9 cellular contexts compared by ENCODE assay signal in the genomic region with DNA sequence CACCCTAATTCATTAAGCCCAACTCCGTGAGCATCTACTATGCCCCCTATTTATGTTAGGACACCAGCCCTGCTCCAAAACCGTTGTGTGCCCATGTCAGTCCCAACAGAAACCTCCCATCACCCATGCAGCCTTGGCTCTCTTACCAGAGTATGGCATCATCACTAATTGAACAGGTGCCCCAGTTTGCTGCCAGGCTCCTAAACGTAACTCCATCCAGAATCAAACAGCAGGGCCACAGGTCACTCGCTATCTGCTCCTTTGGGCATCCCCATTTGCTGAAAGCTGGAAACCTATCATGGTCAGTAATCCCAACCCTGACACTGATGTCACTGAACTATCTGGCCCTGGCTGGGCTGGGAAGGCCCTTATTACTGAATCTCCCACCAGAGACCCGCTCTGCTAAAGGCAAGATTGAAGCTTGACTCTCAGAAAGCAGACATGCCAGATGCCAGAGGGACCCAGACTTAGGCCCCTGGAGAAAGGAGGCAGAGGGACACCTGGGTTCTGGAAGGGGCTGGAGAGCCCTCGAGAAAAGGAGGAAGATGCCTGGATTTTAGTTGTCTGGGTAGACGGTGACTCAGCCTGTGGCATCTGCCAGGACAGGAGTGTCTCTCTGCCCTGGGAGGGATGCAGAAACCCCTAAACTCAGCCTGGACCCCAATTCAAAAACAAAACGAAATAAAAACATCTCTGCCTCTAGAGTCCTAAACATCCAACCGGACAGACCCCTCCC. TPM values are rescaled to one million over a fixed set of nuclear protein-coding genes. Genes with fewer than 3 reads are reported as not detected.
DNase-seq lines count a peak whose midpoint lies in the region; ATAC-seq, FAIRE-seq and TF ChIP-seq lines count a peak whose summit lies in the region.
"Had no signal": no experiment of that assay in that cellular context is flagged by ENCODE, and none has a peak within 500 bp of the region (broad histone marks: within the 10 kb centered on the region; RNA-seq: fewer than 3 reads in every experiment).

No MANE protein-coding gene starts in this region.

- H3K9me2 ChIP-seq in MM.1S (replicated peaks; ENCODE audit: insufficient read depth, low read length): no peaks in the 10 kb centered on the region

- 77% methylated on average over 9 of the region's 9 CpGs; no CpG with 5 or more reads in 1 of the 2 experiments for WGBS in H1 (ENCODE audit: extremely low coverage in 1 of 2, insufficient coverage in 1 of 2, insufficient read length in 1 of 2, insufficient replicate concordance in 2 of 2, low coverage in 1 of 2, low lambda C conversion rate in 2 of 2, missing lambda C conversion rate in 1 of 2), 2 experiments
- 63 to 66% methylated on average over 9 of the region's 9 CpGs for WGBS in body of pancreas, 2 donors

- H2BK5ac ChIP-seq in H1 (ENCODE audit: low read depth, low read length): no peak overlapping the region

- 0 out of 2 replicates have a peak overlapping the region, but pooled peaks have one; percentile 4 for H2BK12ac ChIP-seq in H1 (ENCODE audit: low read depth, low read length)

- H2AFZ ChIP-seq in MM.1S (ENCODE audit: low read length) (peak overlapping the region; percentile 82), H1 (ENCODE audit: low read length) (peak overlapping the region; percentile 28; the same call in 1 of the 2 replicates)

- no peak for TF ChIP-seq RAD21 in H1 (IDR thresholded peaks at IDR 0.05 in 1 of 2, conservative IDR thresholded peaks at IDR 0.05 in 1 of 2; ENCODE audit: low read depth in 2 of 2, low read length in 2 of 2)

- no peak overlapping the region for H4K91ac ChIP-seq in H1 (replicated peaks; ENCODE audit: insufficient read length, low read length)

- H4K8ac ChIP-seq in H1 (ENCODE audit: extremely low read depth, insufficient read depth, low read length): peak overlapping the region; percentile 86; the same call in 1 of the 2 replicates

- H3K9me3 Mint-ChIP-seq in natural killer cell treated with Interleukin-12 subunit alpha and Interleukin-12 subunit beta and Interleukin-15 and Interleukin-18, amount 100 ng/mL, for 72 hours: peaks cover 6% of the 10 kb centered on the region

- H3K9ac ChIP-seq in MM.1S (ENCODE audit: low read length): peak overlapping the region; percentile 50; the same call in 1 of the 2 replicates
- no peak overlapping the region for H3K9ac ChIP-seq in H1 (replicated peaks in 1 of 4; ENCODE audit: extremely low read depth in 1 of 4, low read depth in 3 of 4, low read length in 3 of 4)

- H3K4me1 Mint-ChIP-seq in natural killer cell treated with Interleukin-12 subunit alpha and Interleukin-12 subunit beta and Interleukin-15 and Interleukin-18, amount 100 ng/mL, for 72 hours (ENCODE audit: low read depth in 2 of 2): peaks cover 16 to 18% of the 10 kb centered on the region in 2 donors

- no peaks in the 10 kb centered on the region for H3K36me3 Mint-ChIP-seq in natural killer cell treated with Interleukin-12 subunit alpha and Interleukin-12 subunit beta and Interleukin-15 and Interleukin-18, amount 100 ng/mL, for 72 hours

- no peak overlapping the region for H3K56ac ChIP-seq in H1 (replicated peaks; ENCODE audit: insufficient read length, low read depth, low read length)

- no peak for TF ChIP-seq EP300 in H1 (IDR thresholded peaks at IDR 0.05; ENCODE audit: borderline replicate concordance in 1 of 2, low read depth in 2 of 2, low read length in 2 of 2)

- peak overlapping the region; percentile 66 for H3K4me3 Mint-ChIP-seq in natural killer cell treated with Interleukin-12 subunit alpha and Interleukin-12 subunit beta and Interleukin-15 and Interleukin-18, amount 100 ng/mL, for 72 hours

- no peak for FAIRE-seq in H1 (lab: Jason Lieb, UNC)
- FAIRE-seq: TTC549 had no signal

- H3K36me3 ChIP-seq in BE2C (no peaks in the 10 kb centered on the region), MM.1S (replicated peaks; ENCODE audit: insufficient read depth, low read length) (no peaks in the 10 kb centered on the region), H1 (ENCODE audit: control insufficient read depth in 2 of 4, insufficient read depth in 4 of 4, low read length in 3 of 4) (no peaks in the 10 kb centered on the region), body of pancreas (replicated peaks in 1 of 2; ENCODE audit: insufficient read depth in 1 of 2, low read depth in 2 of 2) (no peaks in the 10 kb centered on the region)

- no peak overlapping the region; the same call in 1 of the 2 replicates for H3K18ac ChIP-seq in H1 (ENCODE audit: extremely low read depth, low read length)

- H3F3A ChIP-seq in MM.1S (ENCODE audit: insufficient read depth, low read length): no peaks in the 10 kb centered on the region

- peaks cover 58 to 75% of the 10 kb centered on the region in 2 donors for H3K27me3 Mint-ChIP-seq in natural killer cell treated with Interleukin-12 subunit alpha and Interleukin-12 subunit beta and Interleukin-15 and Interleukin-18, amount 100 ng/mL, for 72 hours

- DNase-seq in BE2C: no peak
- no peak for DNase-seq in MM.1S
- DNase-seq in H1 (ENCODE audit: low read depth in 1 of 2, low spot score in 2 of 2): no peak
- DNase-seq in natural killer cell treated with Interleukin-12 subunit alpha and Interleukin-12 subunit beta and Interleukin-15 and Interleukin-18, amount 100 ng/mL, for 72 hours (ENCODE audit: low spot score): no peak
- no peak for DNase-seq in RKO (ENCODE audit: low spot score)
- no peak for DNase-seq in body of pancreas
- DNase-seq in putamen (ENCODE audit: low spot score): no peak
- DNase-seq in NCI-H1105 (lab: John Stamatoyannopoulos, UW): no peak

- H3K79me1 ChIP-seq in H1 (ENCODE audit: low read depth, low read length): no peaks in the 10 kb centered on the region

- H3K79me2 ChIP-seq in MM.1S (ENCODE audit: low read length): no peaks in the 10 kb centered on the region
- no peaks in the 10 kb centered on the region for H3K79me2 ChIP-seq in H1 (ENCODE audit: control insufficient read depth in 1 of 2, insufficient read depth in 2 of 2, low read length in 2 of 2)

- H3K4me3 ChIP-seq in BE2C (ENCODE audit: low read depth, low read length) (peak overlapping the region; percentile 48), MM.1S (ENCODE audit: low read length) (peak overlapping the region; percentile 60), H1 (ENCODE audit: extremely low read depth in 1 of 4, insufficient read depth in 2 of 4, low read depth in 3 of 4, low read length in 4 of 4) (peak overlapping the region; percentile 47 to 64 (median 54)), body of pancreas (no peak overlapping the region)

- no peak for ATAC-seq in natural killer cell treated with Interleukin-12 subunit alpha and Interleukin-12 subunit beta and Interleukin-15 and Interleukin-18, amount 100 ng/mL, for 72 hours
- no peak for ATAC-seq in body of pancreas

- 0 out of 2 replicates have a peak overlapping the region, but pooled peaks have one; percentile 34 for H2BK20ac ChIP-seq in H1 (ENCODE audit: low read length)

- H2BK15ac ChIP-seq in H1 (ENCODE audit: low read length): peak overlapping the region; percentile 81; the same call in 1 of the 2 replicates

- H4K5ac ChIP-seq in H1 (ENCODE audit: insufficient read length, low read depth, low read length): no peak overlapping the region

- H3K23me2 ChIP-seq in H1 (ENCODE audit: low read depth, low read length): peaks cover 6% of the 10 kb centered on the region; the same call in 1 of the 2 replicates

- H3K23ac ChIP-seq in H1 (ENCODE audit: insufficient read length): no peak overlapping the region

- H3K4ac ChIP-seq in H1 (replicated peaks; ENCODE audit: insufficient read length, low read depth, low read length): no peak overlapping the region

- H3K4me1 ChIP-seq in BE2C: no peaks in the 10 kb centered on the region
- H3K4me1 ChIP-seq in MM.1S (ENCODE audit: low read length): no peaks in the 10 kb centered on the region; the same call in 1 of the 2 replicates
- H3K4me1 ChIP-seq in H1 (replicated peaks in 1 of 4; ENCODE audit: control insufficient read depth in 3 of 4, insufficient read depth in 4 of 4, low read length in 3 of 4): peaks cover 3 to 4% (median 4%) of the 10 kb centered on the region in 4 experiments; a peak in 4 of 7 replicates
- H3K4me1 ChIP-seq in body of pancreas: peaks cover 11% of the 10 kb centered on the region

- no peak for TF ChIP-seq POLR2A in H1 (IDR thresholded peaks at IDR 0.05; ENCODE audit: control extremely low read depth in 1 of 2, low read depth in 2 of 2, low read length in 2 of 2)
- no peak for TF ChIP-seq POLR2A in body of pancreas (IDR thresholded peaks at IDR 0.05)

- H2BK120ac ChIP-seq in H1 (replicated peaks; ENCODE audit: low read depth, low read length): no peak overlapping the region

- TF ChIP-seq CTCF in BE2C (IDR thresholded peaks at IDR 0.05; ENCODE audit: low read depth, low read length) (no peak), MM.1S (IDR thresholded peaks at IDR 0.05; ENCODE audit: low read length) (no peak), H1 (IDR thresholded peaks at IDR 0.05; ENCODE audit: control extremely low read depth in 1 of 3, insufficient read depth in 1 of 3, low read depth in 1 of 3, low read length in 3 of 3) (no peak), body of pancreas (IDR thresholded peaks at IDR 0.05) (no peak)

- CTCF ChIA-PET in H1 (lab: Charles Lee; ENCODE audit: partially characterized antibody): interaction anchor here (0.8 to 2.6 kb wide), 11 partner anchors 10 to 133 kb away, joined by 3 to 9 read pairs (median 4); partner anchors contain the start of genes MUC21 and VARS2

- H3K27me3 ChIP-seq in BE2C (peaks cover 67% of the 10 kb centered on the region), MM.1S (replicated peaks; ENCODE audit: insufficient read depth, low read length) (peaks cover 65% of the 10 kb centered on the region), H1 (replicated peaks in 1 of 4; ENCODE audit: control insufficient read depth in 3 of 4, extremely low read depth in 1 of 4, insufficient read depth in 3 of 4, low read length in 3 of 4) (peaks cover 0 to 13% (median 10%) of the 10 kb centered on the region in 4 experiments; a peak in 5 of 7 replicates), body of pancreas (no peaks in the 10 kb centered on the region)

- POLR2A ChIA-PET in H1 (lab: Charles Lee; ENCODE audit: partially characterized antibody): interaction anchor here (1.0 to 1.7 kb wide), 6 partner anchors 9 to 229 kb away, joined by 3 to 5 read pairs (median 4); partner anchors contain the start of gene MUCL3

- H4K20me1 ChIP-seq in MM.1S (ENCODE audit: insufficient read depth, low read length) (no peaks in the 10 kb centered on the region), H1 (replicated peaks in 1 of 2; ENCODE audit: control insufficient read depth in 1 of 2, insufficient read depth in 2 of 2, low read length in 2 of 2) (no peaks in the 10 kb centered on the region)

- no peak overlapping the region for H3K14ac ChIP-seq in H1 (ENCODE audit: insufficient read length)

- H3K27ac ChIP-seq in MM.1S (ENCODE audit: low read length): no peak overlapping the region
- H3K27ac ChIP-seq in H1 (ENCODE audit: low read depth, low read length): no peak overlapping the region
- H3K27ac ChIP-seq in body of pancreas: no peak overlapping the region

- no peak overlapping the region for H2AK5ac ChIP-seq in H1 (ENCODE audit: low read depth, low read length)

- H3K4me2 ChIP-seq in MM.1S (ENCODE audit: low read depth, low read length) (peak overlapping the region; percentile 58), H1 (ENCODE audit: insufficient read depth in 1 of 2, low read depth in 2 of 2, low read length in 2 of 2) (peak overlapping the region; percentile 66 to 81)

- intact Hi-C loops in body of pancreas (cut with DNase I): no loop called here

- H3K9me3 ChIP-seq in BE2C (no peaks in the 10 kb centered on the region), MM.1S (replicated peaks; ENCODE audit: insufficient read depth, low read length) (no peaks in the 10 kb centered on the region), H1 (ENCODE audit: insufficient read depth in 2 of 2, low read depth in 1 of 2, low read length in 1 of 2) (no peaks in the 10 kb centered on the region), body of pancreas (no peaks in the 10 kb centered on the region)

- no peak overlapping the region for H3K27ac Mint-ChIP-seq in natural killer cell treated with Interleukin-12 subunit alpha and Interleukin-12 subunit beta and Interleukin-15 and Interleukin-18, amount 100 ng/mL, for 72 hours

RNA-seq across cellular contexts. Expression of gene MUCL3, which starts 14.0 kb away (rescaled TPM):
- polyA plus RNA-seq in BE2C (2012; ENCODE audit: insufficient read depth, insufficient read length, low read depth): not detected
- 0.08 and 0.37 TPM in 2 replicates for total RNA-seq in H1 (2021; fragmentation: NEBNext Ultra II Directional; extraction: Animal tissue kit (Norgen Biotek cat#: 25700))
- 0.15 and 0.22 TPM in 2 replicates for polyA plus RNA-seq in H1 (2011; rRNA removed)
- 0.18 TPM for polyA plus RNA-seq in H1 (2011; cell fraction: cytosol; rRNA removed)
- polyA plus RNA-seq in H1 (2011; cell fraction: nucleus; rRNA removed): 0.41 TPM
- 0.19 to 0.34 TPM (median 0.26 TPM) in 4 replicates for polyA plus RNA-seq in H1 (2012, experiment 1 of 2)
- polyA plus RNA-seq in H1 (2012, experiment 2 of 2): not detected
- 0.59 TPM for polyA plus RNA-seq in H1 (2013, experiment 1 of 2)
- 0.50 TPM for polyA plus RNA-seq in H1 (2013, experiment 2 of 2)
- polyA minus RNA-seq in H1 (2011; rRNA and poly(A)+ RNA removed): 0.10 and 0.13 TPM in 2 replicates
- polyA minus RNA-seq in H1 (2011; cell fraction: cytosol; rRNA and poly(A)+ RNA removed): not detected
- polyA minus RNA-seq in H1 (2011; cell fraction: nucleus; rRNA and poly(A)+ RNA removed): not detected
- not detected for total RNA-seq in natural killer cell treated with Interleukin-12 subunit alpha and Interleukin-12 subunit beta and Interleukin-15 and Interleukin-18, amount 100 ng/mL, for 72 hours
- total RNA-seq in body of pancreas: under 1 TPM; under 0.01 to 0.52 TPM

RNA-seq across cellular contexts. Expression of gene SFTA2, which starts 22.8 kb away (rescaled TPM):
- not detected for polyA plus RNA-seq in BE2C (2012; ENCODE audit: insufficient read depth, insufficient read length, low read depth)
- not detected in 2 replicates for total RNA-seq in H1 (2021; fragmentation: NEBNext Ultra II Directional; extraction: Animal tissue kit (Norgen Biotek cat#: 25700))
- polyA plus RNA-seq in H1 (2011; rRNA removed): not detected in 2 replicates
- polyA plus RNA-seq in H1 (2011; cell fraction: cytosol; rRNA removed): not detected
- polyA plus RNA-seq in H1 (2011; cell fraction: nucleus; rRNA removed): not detected
- not detected in 4 replicates for polyA plus RNA-seq in H1 (2012, experiment 1 of 2)
- polyA plus RNA-seq in H1 (2012, experiment 2 of 2): not detected
- not detected for polyA plus RNA-seq in H1 (2013, experiment 1 of 2)
- not detected for polyA plus RNA-seq in H1 (2013, experiment 2 of 2)
- not detected in 2 replicates for polyA minus RNA-seq in H1 (2011; rRNA and poly(A)+ RNA removed)
- polyA minus RNA-seq in H1 (2011; cell fraction: cytosol; rRNA and poly(A)+ RNA removed): not detected
- not detected for polyA minus RNA-seq in H1 (2011; cell fraction: nucleus; rRNA and poly(A)+ RNA removed)
- total RNA-seq in natural killer cell treated with Interleukin-12 subunit alpha and Interleukin-12 subunit beta and Interleukin-15 and Interleukin-18, amount 100 ng/mL, for 72 hours: not detected
- total RNA-seq in body of pancreas: 1 to 10 TPM in 1 of 2 donors, not detected in 1; 5.2 TPM

RNA-seq across cellular contexts. Expression of gene MUC21, which starts 28.7 kb away (rescaled TPM):
- polyA plus RNA-seq in BE2C (2012; ENCODE audit: insufficient read depth, insufficient read length, low read depth): not detected
- total RNA-seq in H1 (2021; fragmentation: NEBNext Ultra II Directional; extraction: Animal tissue kit (Norgen Biotek cat#: 25700)): not detected in 2 replicates
- not detected in 2 replicates for polyA plus RNA-seq in H1 (2011; rRNA removed)
- polyA plus RNA-seq in H1 (2011; cell fraction: cytosol; rRNA removed): 0.04 TPM
- 0.06 TPM for polyA plus RNA-seq in H1 (2011; cell fraction: nucleus; rRNA removed)
- polyA plus RNA-seq in H1 (2012, experiment 1 of 2): not detected in 4 replicates
- polyA plus RNA-seq in H1 (2012, experiment 2 of 2): not detected
- not detected for polyA plus RNA-seq in H1 (2013, experiment 1 of 2)
- polyA plus RNA-seq in H1 (2013, experiment 2 of 2): not detected
- not detected in 2 replicates for polyA minus RNA-seq in H1 (2011; rRNA and poly(A)+ RNA removed)
- not detected for polyA minus RNA-seq in H1 (2011; cell fraction: cytosol; rRNA and poly(A)+ RNA removed)
- polyA minus RNA-seq in H1 (2011; cell fraction: nucleus; rRNA and poly(A)+ RNA removed): not detected
- total RNA-seq in natural killer cell treated with Interleukin-12 subunit alpha and Interleukin-12 subunit beta and Interleukin-15 and Interleukin-18, amount 100 ng/mL, for 72 hours: not detected
- not detected for total RNA-seq in body of pancreas

RNA-seq across cellular contexts. Expression of gene VARS2, which starts 40.8 kb away (rescaled TPM):
- 54.7 TPM for polyA plus RNA-seq in BE2C (2012; ENCODE audit: insufficient read depth, insufficient read length, low read depth)
- total RNA-seq in H1 (2021; fragmentation: NEBNext Ultra II Directional; extraction: Animal tissue kit (Norgen Biotek cat#: 25700)): 41.2 and 47.7 TPM in 2 replicates
- 26.8 and 34.8 TPM in 2 replicates for polyA plus RNA-seq in H1 (2011; rRNA removed)
- 36.0 TPM for polyA plus RNA-seq in H1 (2011; cell fraction: cytosol; rRNA removed)
- 180 TPM for polyA plus RNA-seq in H1 (2011; cell fraction: nucleus; rRNA removed)
- 20.8 to 48.2 TPM (median 43.6 TPM) in 4 replicates for polyA plus RNA-seq in H1 (2012, experiment 1 of 2)
- polyA plus RNA-seq in H1 (2012, experiment 2 of 2): 31.4 TPM
- polyA plus RNA-seq in H1 (2013, experiment 1 of 2): 25.2 TPM
- 23.4 TPM for polyA plus RNA-seq in H1 (2013, experiment 2 of 2)
- 34.0 and 41.2 TPM in 2 replicates for polyA minus RNA-seq in H1 (2011; rRNA and poly(A)+ RNA removed)
- 25.2 TPM for polyA minus RNA-seq in H1 (2011; cell fraction: cytosol; rRNA and poly(A)+ RNA removed)
- 32.4 TPM for polyA minus RNA-seq in H1 (2011; cell fraction: nucleus; rRNA and poly(A)+ RNA removed)
- total RNA-seq in natural killer cell treated with Interleukin-12 subunit alpha and Interleukin-12 subunit beta and Interleukin-15 and Interleukin-18, amount 100 ng/mL, for 72 hours: 10 to 100 TPM; 47.2 to 90.5 TPM
- 10 to 100 TPM; 16.6 to 29.7 TPM for total RNA-seq in body of pancreas

RNA-seq across cellular contexts. Expression of gene GTF2H4, which starts 46.8 kb away (rescaled TPM):
- 39.4 TPM for polyA plus RNA-seq in BE2C (2012; ENCODE audit: insufficient read depth, insufficient read length, low read depth)
- 49.5 and 53.4 TPM in 2 replicates for total RNA-seq in H1 (2021; fragmentation: NEBNext Ultra II Directional; extraction: Animal tissue kit (Norgen Biotek cat#: 25700))
- polyA plus RNA-seq in H1 (2011; rRNA removed): 42.3 and 46.2 TPM in 2 replicates
- polyA plus RNA-seq in H1 (2011; cell fraction: cytosol; rRNA removed): 42.7 TPM
- polyA plus RNA-seq in H1 (2011; cell fraction: nucleus; rRNA removed): 147 TPM
- 36.6 to 48.0 TPM (median 43.7 TPM) in 4 replicates for polyA plus RNA-seq in H1 (2012, experiment 1 of 2)
- 81.6 TPM for polyA plus RNA-seq in H1 (2012, experiment 2 of 2)
- 42.6 TPM for polyA plus RNA-seq in H1 (2013, experiment 1 of 2)
- polyA plus RNA-seq in H1 (2013, experiment 2 of 2): 40.8 TPM
- 27.0 and 29.0 TPM in 2 replicates for polyA minus RNA-seq in H1 (2011; rRNA and poly(A)+ RNA removed)
- 13.8 TPM for polyA minus RNA-seq in H1 (2011; cell fraction: cytosol; rRNA and poly(A)+ RNA removed)
- 39.6 TPM for polyA minus RNA-seq in H1 (2011; cell fraction: nucleus; rRNA and poly(A)+ RNA removed)
- total RNA-seq in natural killer cell treated with Interleukin-12 subunit alpha and Interleukin-12 subunit beta and Interleukin-15 and Interleukin-18, amount 100 ng/mL, for 72 hours: 10 to 100 TPM; 29.4 to 49.5 TPM
- total RNA-seq in body of pancreas: 10 to 100 TPM in 1 of 2 donors, under 1 TPM in 1; 0.66 to 27.2 TPM

Comparison
In these comparisons a context has a peak if more than half of its experiments do, and no peak if none do; other contexts are left out.
1. H3K4me3 ChIP-seq: peak in BE2C (single experiment), MM.1S (single experiment) and H1 (4 of 4); none in body of pancreas (0 of 2).